Comparison of ENCODE assay signal across 1 cellular context in genomic region chr2:227592694-227593387, GRCh38.
TF ChIP-seq lines count a peak whose summit lies in the region.

No MANE protein-coding gene starts in this region.

TF ChIP-seq in HepG2, 621 proteins besides CTCF, POLR2A, EP300 and RAD21:
- TF ChIP-seq CEBPB (IDR thresholded peaks at IDR 0.05; ENCODE audit: borderline replicate concordance, low read depth, low read length) = peak; percentile 53; the same call in 1 of the 2 replicates
- no peak for TF ChIP-seq MBD4 (IDR thresholded peaks at IDR 0.05; ENCODE audit: borderline replicate concordance, low read length)
